Comparison of ENCODE assay signal across 20 cellular contexts in the genomic region with DNA sequence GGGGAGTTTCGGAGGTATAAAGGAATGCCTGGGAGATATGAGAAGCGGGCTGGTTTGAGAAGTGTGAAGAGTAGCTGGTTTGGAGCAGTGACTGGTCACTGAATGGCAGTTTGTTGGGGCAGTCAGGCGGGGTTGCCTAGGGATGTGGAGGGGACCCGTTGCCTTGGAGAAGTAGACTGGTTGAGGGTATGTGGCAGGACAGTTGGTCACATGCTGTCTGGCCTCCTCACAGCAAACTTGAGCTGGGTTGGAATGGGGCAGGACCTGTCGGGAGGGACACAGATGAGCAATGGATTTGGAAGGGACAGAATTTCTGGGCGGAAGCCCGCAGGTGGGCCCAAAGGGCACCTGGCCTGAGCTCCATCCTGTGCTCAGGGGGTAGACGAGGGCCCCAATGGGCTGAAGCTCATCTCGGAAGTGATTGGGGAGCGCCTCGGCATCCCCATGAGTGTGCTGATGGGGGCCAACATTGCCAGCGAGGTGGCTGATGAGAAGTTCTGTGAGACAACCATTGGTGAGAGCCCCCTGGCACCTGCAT. TPM values are rescaled to one million over a fixed set of nuclear protein-coding genes. Genes with fewer than 3 reads are reported as not detected.
"Had no signal": no experiment of that assay in that cellular context is flagged by ENCODE, and none has a peak within 500 bp of the region (broad histone marks: within the 10 kb centered on the region; RNA-seq: fewer than 3 reads in every experiment).

No MANE protein-coding gene starts in this region.

- H3K4me3 ChIP-seq: gastroesophageal sphincter, left lung, thyroid gland, vagina had no signal

- H3K27me3 ChIP-seq: breast epithelium, gastroesophageal sphincter, left lung, thyroid gland, vagina had no signal

- H3K27me3 Mint-ChIP-seq: activated B cell treated with CpG ODN at 0.5 μM for 24 hours; activated CD4-positive, alpha-beta T cell treated with anti-CD3 and anti-CD28 coated beads, Interleukin-2, amount 10 ng/mL, durations not matched to agents 24 days and 14 days; activated naive CD8-positive, alpha-beta T cell treated with anti-CD3 and anti-CD28 coated beads, Interleukin-2, amount 10 ng/mL, durations not matched to agents 7 days and 5 days; T-helper 17 cell had no signal

- H3K9me3 Mint-ChIP-seq: activated B cell treated with CpG ODN at 0.5 μM for 24 hours; activated CD4-positive, alpha-beta T cell treated with anti-CD3 and anti-CD28 coated beads, Interleukin-2, amount 10 ng/mL, durations not matched to agents 24 days and 14 days; activated naive CD8-positive, alpha-beta T cell treated with anti-CD3 and anti-CD28 coated beads, Interleukin-2, amount 10 ng/mL, durations not matched to agents 7 days and 5 days; activated T-cell treated with anti-CD3 and anti-CD28 coated beads, Interleukin-2, amount 50 U/mL, for 72 hours; endodermal cell; naive thymus-derived CD8-positive, alpha-beta T cell had no signal

- H3K36me3 ChIP-seq: breast epithelium, thyroid gland, vagina had no signal

- H3K4me3 Mint-ChIP-seq: activated B cell treated with CpG ODN at 0.5 μM for 24 hours; activated CD4-positive, alpha-beta T cell treated with anti-CD3 and anti-CD28 coated beads, Interleukin-2, amount 10 ng/mL, durations not matched to agents 24 days and 14 days; activated CD8-positive, alpha-beta T cell treated with anti-CD3 and anti-CD28 coated beads, Interleukin-2, amount 10 ng/mL, durations not matched to agents 7 days and 5 days; activated naive CD8-positive, alpha-beta T cell treated with anti-CD3 and anti-CD28 coated beads, Interleukin-2, amount 10 ng/mL, durations not matched to agents 7 days and 5 days; activated T-cell treated with anti-CD3 and anti-CD28 coated beads, Interleukin-2, amount 50 U/mL, for 72 hours; endodermal cell; naive thymus-derived CD8-positive, alpha-beta T cell; T-helper 17 cell had no signal

- DNase-seq: activated B cell treated with CpG ODN at 0.5 μM for 24 hours; activated CD4-positive, alpha-beta T cell treated with anti-CD3 and anti-CD28 coated beads, Interleukin-2, amount 10 ng/mL, durations not matched to agents 24 days and 14 days; activated CD8-positive, alpha-beta memory T cell treated with anti-CD3 and anti-CD28 coated beads, Interleukin-2, amount 50 U/mL, for 4 hours; activated CD8-positive, alpha-beta T cell treated with anti-CD3 and anti-CD28 coated beads, Interleukin-2, amount 10 ng/mL, durations not matched to agents 7 days and 5 days; activated naive CD8-positive, alpha-beta T cell treated with anti-CD3 and anti-CD28 coated beads, Interleukin-2, amount 10 ng/mL, durations not matched to agents 7 days and 5 days; activated T-cell treated with anti-CD3 and anti-CD28 coated beads, Interleukin-2, amount 50 U/mL, for 72 hours; anterior cingulate cortex; endodermal cell; erythroblast; islet precursor cell; left lung; mesenchymal stem cell; naive thymus-derived CD8-positive, alpha-beta T cell; right cardiac atrium; stimulated activated CD4-positive, alpha-beta T cell treated with anti-CD3 and anti-CD28 coated beads, Interleukin-1b, Interleukin-23, amount 100 ng/mL, for 48 hours; T-helper 17 cell; thyroid gland had no signal

- ATAC-seq: activated CD8-positive, alpha-beta T cell treated with anti-CD3 and anti-CD28 coated beads, Interleukin-2, amount 10 ng/mL, durations not matched to agents 7 days and 5 days; activated T-cell treated with anti-CD3 and anti-CD28 coated beads, Interleukin-2, amount 50 U/mL, for 72 hours; gastroesophageal sphincter; left lung; naive thymus-derived CD8-positive, alpha-beta T cell; right cardiac atrium; T-helper 17 cell had no signal

- H3K36me3 Mint-ChIP-seq: activated naive CD8-positive, alpha-beta T cell treated with anti-CD3 and anti-CD28 coated beads, Interleukin-2, amount 10 ng/mL, durations not matched to agents 7 days and 5 days had no signal

- H3K27ac Mint-ChIP-seq: activated B cell treated with CpG ODN at 0.5 μM for 24 hours; activated CD4-positive, alpha-beta T cell treated with anti-CD3 and anti-CD28 coated beads, Interleukin-2, amount 10 ng/mL, durations not matched to agents 24 days and 14 days; activated CD8-positive, alpha-beta T cell treated with anti-CD3 and anti-CD28 coated beads, Interleukin-2, amount 10 ng/mL, durations not matched to agents 7 days and 5 days; activated naive CD8-positive, alpha-beta T cell treated with anti-CD3 and anti-CD28 coated beads, Interleukin-2, amount 10 ng/mL, durations not matched to agents 7 days and 5 days; activated T-cell treated with anti-CD3 and anti-CD28 coated beads, Interleukin-2, amount 50 U/mL, for 72 hours; endodermal cell; T-helper 17 cell had no signal

- H3K9me3 ChIP-seq: breast epithelium, gastroesophageal sphincter, left lung, thyroid gland, vagina had no signal

- H3K27ac ChIP-seq: breast epithelium, gastroesophageal sphincter, left lung, thyroid gland, vagina had no signal

RNA-seq across cellular contexts. Expression of a gene that starts 2.2 kb away (rescaled TPM):
- polyA plus RNA-seq: naive thymus-derived CD8-positive, alpha-beta T cell had no signal

RNA-seq across cellular contexts. Expression of a gene that starts 48.6 kb away (rescaled TPM):
- total RNA-seq: activated B cell treated with CpG ODN at 0.5 μM for 24 hours had no signal
